ENCODE assay signal across 11 cellular contexts in the genomic region with DNA sequence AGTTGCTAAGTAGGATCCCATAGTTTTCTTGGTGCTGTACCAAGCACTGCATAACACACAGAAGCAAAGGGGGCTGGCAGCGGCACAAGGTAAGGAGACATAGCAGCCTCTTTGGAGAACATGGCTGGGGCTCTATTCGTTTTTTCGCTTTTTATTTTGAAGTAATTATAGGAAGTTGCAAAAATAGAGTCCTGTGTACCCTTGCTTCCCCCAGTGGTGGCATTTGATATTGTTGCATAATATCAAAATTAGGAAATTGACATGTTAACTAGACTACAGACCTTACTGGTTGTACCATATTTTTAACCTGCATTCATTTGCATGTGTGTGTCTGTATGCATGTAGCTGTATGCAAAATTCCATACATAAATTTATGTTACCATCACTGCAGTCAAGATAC. TPM values are rescaled to one million over a fixed set of nuclear protein-coding genes. Genes with fewer than 3 reads are reported as not detected.
DNase-seq lines count a peak whose midpoint lies in the region; ATAC-seq and TF ChIP-seq lines count a peak whose summit lies in the region.
"Had no signal": no experiment of that assay in that cellular context is flagged by ENCODE, and none has a peak within 500 bp of the region (broad histone marks: within the 10 kb centered on the region; RNA-seq: fewer than 3 reads in every experiment).

No MANE protein-coding gene starts in this region.

- no peak for ATAC-seq in Right ventricle myocardium inferior
- no peak for ATAC-seq in stimulated activated effector memory CD8-positive, alpha-beta T cell treated with anti-CD3 and anti-CD28 coated beads, Interleukin-12 subunit alpha, Interleukin-12 subunit beta, amount 100 ng/mL, for 72 hours

- DNase-seq in left ventricle myocardium inferior = no peak
- DNase-seq in Right ventricle myocardium inferior (ENCODE audit: missing footprints) = no peak
- DNase-seq in dermis blood vessel endothelial cell = peak; percentile 41
- no peak for DNase-seq in type B pancreatic cell (ENCODE audit: extremely low spot score, unreplicated experiment)
- no peak for DNase-seq in prostate gland (ENCODE audit: low spot score)
- DNase-seq in stimulated activated effector memory CD8-positive, alpha-beta T cell treated with anti-CD3 and anti-CD28 coated beads, Interleukin-12 subunit alpha, Interleukin-12 subunit beta, amount 100 ng/mL, for 72 hours (ENCODE audit: low spot score in 2 of 2) = no peak
- no peak for DNase-seq in midbrain (lab: John Stamatoyannopoulos, UW)
- DNase-seq: cerebellar nuclear complex; NCI-H2171; stimulated activated CD4-positive, alpha-beta T cell treated with anti-CD3 and anti-CD28 coated beads, Interleukin-2, amount 100 ng/mL, for 48 hours had no signal

- no peaks in the 10 kb centered on the region for H3K36me3 Mint-ChIP-seq in type B pancreatic cell
- no peaks in the 10 kb centered on the region for H3K36me3 Mint-ChIP-seq in stimulated activated effector memory CD8-positive, alpha-beta T cell treated with anti-CD3 and anti-CD28 coated beads, Interleukin-12 subunit alpha, Interleukin-12 subunit beta, amount 100 ng/mL, for 72 hours

- no peaks in the 10 kb centered on the region for H3F3A ChIP-seq in Loucy (ENCODE audit: low read depth)

- H3K9ac ChIP-seq in Loucy (ENCODE audit: low read depth, low read length, poor library complexity, severe bottlenecking) = no peak overlapping the region

- H3K4me1 Mint-ChIP-seq in type B pancreatic cell (ENCODE audit: unreplicated experiment) = no peaks in the 10 kb centered on the region
- H3K4me1 Mint-ChIP-seq in stimulated activated effector memory CD8-positive, alpha-beta T cell treated with anti-CD3 and anti-CD28 coated beads, Interleukin-12 subunit alpha, Interleukin-12 subunit beta, amount 100 ng/mL, for 72 hours = peaks cover 2% of the 10 kb centered on the region

- no peak overlapping the region for H3K4me3 Mint-ChIP-seq in type B pancreatic cell
- no peak overlapping the region for H3K4me3 Mint-ChIP-seq in stimulated activated effector memory CD8-positive, alpha-beta T cell treated with anti-CD3 and anti-CD28 coated beads, Interleukin-12 subunit alpha, Interleukin-12 subunit beta, amount 100 ng/mL, for 72 hours

- H3K36me3 ChIP-seq in left ventricle myocardium inferior (no peaks in the 10 kb centered on the region), Loucy (ENCODE audit: insufficient read depth, low read length) (no peaks in the 10 kb centered on the region), prostate gland (no peaks in the 10 kb centered on the region)

- no peaks in the 10 kb centered on the region for H3K27me3 Mint-ChIP-seq in type B pancreatic cell

- intact Hi-C loops in left ventricle myocardium inferior (cut with micrococcal nuclease) = no loop called here
- intact Hi-C loops in Right ventricle myocardium inferior (cut with DNase I) = no loop called here
- intact Hi-C loops in prostate gland (cut with DNase I) = no loop called here

- H2AFZ ChIP-seq in Loucy (ENCODE audit: low read length) = no peak overlapping the region

- no peaks in the 10 kb centered on the region for H3K4me1 ChIP-seq in left ventricle myocardium inferior
- no peaks in the 10 kb centered on the region for H3K4me1 ChIP-seq in Loucy (ENCODE audit: insufficient read depth, low read length, poor library complexity, severe bottlenecking)
- no peaks in the 10 kb centered on the region for H3K4me1 ChIP-seq in prostate gland (replicated peaks)

- peaks cover 1% of the 10 kb centered on the region; the same call in 1 of the 2 replicates for H3K79me2 ChIP-seq in Loucy (ENCODE audit: insufficient read depth, low read length)

- H4K20me1 ChIP-seq in Loucy (ENCODE audit: insufficient read depth, low read length, poor library complexity, severe bottlenecking) = no peaks in the 10 kb centered on the region

- H3K27ac Mint-ChIP-seq in type B pancreatic cell = no peak overlapping the region
- H3K27ac Mint-ChIP-seq in stimulated activated effector memory CD8-positive, alpha-beta T cell treated with anti-CD3 and anti-CD28 coated beads, Interleukin-12 subunit alpha, Interleukin-12 subunit beta, amount 100 ng/mL, for 72 hours = no peak overlapping the region

- TF ChIP-seq POLR2A in prostate gland (IDR thresholded peaks at IDR 0.05) = no peak

- no peak overlapping the region for H3K27ac ChIP-seq in left ventricle myocardium inferior (replicated peaks)
- no peak overlapping the region for H3K27ac ChIP-seq in prostate gland

- no peaks in the 10 kb centered on the region for H3K9me2 ChIP-seq in Loucy (replicated peaks; ENCODE audit: low read depth, low read length)

- H3K4me3 ChIP-seq in left ventricle myocardium inferior = no peak overlapping the region
- no peak overlapping the region for H3K4me3 ChIP-seq in Loucy (ENCODE audit: low read length, poor library complexity, severe bottlenecking)
- no peak overlapping the region for H3K4me3 ChIP-seq in prostate gland

- TF ChIP-seq CTCF in left ventricle myocardium inferior (IDR thresholded peaks at IDR 0.05; ENCODE audit: borderline replicate concordance) = peak; percentile 25
- peak; percentile 59 for TF ChIP-seq CTCF in Loucy (conservative IDR thresholded peaks at IDR 0.05; ENCODE audit: low read length)
- TF ChIP-seq CTCF in type B pancreatic cell (conservative IDR thresholded peaks at IDR 0.05) = peak; percentile 56
- TF ChIP-seq CTCF in prostate gland (IDR thresholded peaks at IDR 0.05) = peak in 2 of 4 experiments; percentile 9 to 10

- WGBS in prostate gland = 71% methylated on average over 3 of the region's 3 CpGs

- no peak overlapping the region for H3K4me2 ChIP-seq in Loucy (ENCODE audit: low read depth, low read length, poor library complexity, severe bottlenecking)

- no peaks in the 10 kb centered on the region for H3K27me3 ChIP-seq in left ventricle myocardium inferior (ENCODE audit: low read depth)
- H3K27me3 ChIP-seq in Loucy (ENCODE audit: insufficient read depth, low read length, poor library complexity, severe bottlenecking) = no peaks in the 10 kb centered on the region
- no peaks in the 10 kb centered on the region for H3K27me3 ChIP-seq in prostate gland (replicated peaks; ENCODE audit: insufficient read depth)

- H3K9me3 Mint-ChIP-seq in type B pancreatic cell = no peaks in the 10 kb centered on the region
- no peaks in the 10 kb centered on the region for H3K9me3 Mint-ChIP-seq in stimulated activated effector memory CD8-positive, alpha-beta T cell treated with anti-CD3 and anti-CD28 coated beads, Interleukin-12 subunit alpha, Interleukin-12 subunit beta, amount 100 ng/mL, for 72 hours

- H3K9me3 ChIP-seq in left ventricle myocardium inferior (replicated peaks) (peaks cover 12% of the 10 kb centered on the region), Loucy (ENCODE audit: insufficient read depth, low read depth, low read length) (no peaks in the 10 kb centered on the region), prostate gland (no peaks in the 10 kb centered on the region)

RNA-seq across cellular contexts. Expression of a gene that starts 6.6 kb away (rescaled TPM):
- total RNA-seq in left ventricle myocardium inferior (92.8 TPM), Right ventricle myocardium inferior (78.7 TPM), dermis blood vessel endothelial cell (140 and 180 TPM in 2 replicates), type B pancreatic cell (ENCODE audit: low replicate concordance) (93.0 and 94.5 TPM in 2 replicates), prostate gland (100 to 1,000 TPM; 106 to 155 TPM)
